ENCODE assay signal across 11 cellular contexts in genomic region chr1:184283999-184284398, GRCh38.
DNase-seq lines count a peak whose midpoint lies in the region; ATAC-seq and TF ChIP-seq lines count a peak whose summit lies in the region.
"Had no signal": no experiment of that assay in that cellular context is flagged by ENCODE, and none has a peak within 500 bp of the region (broad histone marks: within the 10 kb centered on the region; RNA-seq: fewer than 3 reads in every experiment).

No MANE protein-coding gene starts in this region.

- H3K9me3 ChIP-seq in left lung: no peaks in the 10 kb centered on the region
- no peaks in the 10 kb centered on the region for H3K9me3 ChIP-seq in naive thymus-derived CD4-positive, alpha-beta T cell (ENCODE audit: control insufficient read depth in 2 of 3, low read length in 3 of 3)

- peak; percentile 31 for DNase-seq in HFFc6
- peak; percentile 92 for DNase-seq in choroid plexus epithelial cell (ENCODE audit: low read depth)
- DNase-seq in left lung: no peak
- peak; percentile 42 for DNase-seq in superior temporal gyrus (ENCODE audit: extremely low spot score)
- no peak for DNase-seq in NCI-H748 (lab: John Stamatoyannopoulos, UW; ENCODE audit: unreplicated experiment)
- no peak for DNase-seq in naive thymus-derived CD4-positive, alpha-beta T cell
- DNase-seq in NCI-H526 treated with DMSO at 0.1 percent for 48 hours (lab: John Stamatoyannopoulos, UW): no peak
- DNase-seq: activated naive CD8-positive, alpha-beta T cell treated with anti-CD3 and anti-CD28 coated beads, Interleukin-2, amount 50 U/mL, for 24 hours; stimulated activated CD4-positive, alpha-beta T cell treated with anti-CD3 and anti-CD28 coated beads, Interleukin-12 subunit alpha, Interleukin-12 subunit beta, amount 100 ng/mL, for 4 hours had no signal

- POLR2A ChIA-PET in naive thymus-derived CD4-positive, alpha-beta T cell (lab: Charles Lee): no interaction called here

- no peak overlapping the region for H3K4me3 Mint-ChIP-seq in HFFc6
- no peak overlapping the region for H3K4me3 Mint-ChIP-seq in naive thymus-derived CD4-positive, alpha-beta T cell
- H3K4me3 Mint-ChIP-seq: activated naive CD8-positive, alpha-beta T cell treated with anti-CD3 and anti-CD28 coated beads, Interleukin-2, amount 50 U/mL, for 24 hours; stimulated activated effector memory CD8-positive, alpha-beta T cell treated with anti-CD3 and anti-CD28 coated beads, Interleukin-12 subunit alpha, Interleukin-12 subunit beta, amount 100 ng/mL, for 72 hours had no signal

- H3K27me3 ChIP-seq in left lung: no peaks in the 10 kb centered on the region
- H3K27me3 ChIP-seq in naive thymus-derived CD4-positive, alpha-beta T cell (ENCODE audit: control insufficient read depth in 2 of 2, insufficient read depth in 2 of 2, low read length in 2 of 2): no peaks in the 10 kb centered on the region

- intact Hi-C loops in left lung (cut with DNase I): no loop called here
- intact Hi-C loops in naive thymus-derived CD4-positive, alpha-beta T cell (cut with micrococcal nuclease): no loop called here

- H3K4me3 ChIP-seq in choroid plexus epithelial cell (ENCODE audit: low read depth, low read length) (no peak overlapping the region), left lung (no peak overlapping the region)
- H3K4me3 ChIP-seq in naive thymus-derived CD4-positive, alpha-beta T cell (ENCODE audit: low read length): no peak overlapping the region

- CTCF ChIA-PET in naive thymus-derived CD4-positive, alpha-beta T cell (lab: Charles Lee): no interaction called here

- H3K27me3 Mint-ChIP-seq in HFFc6 (ENCODE audit: insufficient read depth): peaks cover 5% of the 10 kb centered on the region
- H3K27me3 Mint-ChIP-seq in naive thymus-derived CD4-positive, alpha-beta T cell: peaks cover 0 to 5% (median 2%) of the 10 kb centered on the region in 5 donors
- H3K27me3 Mint-ChIP-seq: activated naive CD8-positive, alpha-beta T cell treated with anti-CD3 and anti-CD28 coated beads, Interleukin-2, amount 50 U/mL, for 24 hours had no signal

- ATAC-seq in left lung: peak; percentile 57
- no peak for ATAC-seq in naive thymus-derived CD4-positive, alpha-beta T cell
- ATAC-seq: activated naive CD8-positive, alpha-beta T cell treated with anti-CD3 and anti-CD28 coated beads, Interleukin-2, amount 50 U/mL, for 24 hours; stimulated activated effector memory CD8-positive, alpha-beta T cell treated with anti-CD3 and anti-CD28 coated beads, Interleukin-12 subunit alpha, Interleukin-12 subunit beta, amount 100 ng/mL, for 72 hours had no signal

- no peaks in the 10 kb centered on the region for H3K36me3 Mint-ChIP-seq in HFFc6 (ENCODE audit: low read depth)
- no peaks in the 10 kb centered on the region for H3K36me3 Mint-ChIP-seq in naive thymus-derived CD4-positive, alpha-beta T cell
- H3K36me3 Mint-ChIP-seq: stimulated activated effector memory CD8-positive, alpha-beta T cell treated with anti-CD3 and anti-CD28 coated beads, Interleukin-12 subunit alpha, Interleukin-12 subunit beta, amount 100 ng/mL, for 72 hours had no signal

- no peak overlapping the region for H3K27ac ChIP-seq in left lung
- no peak overlapping the region for H3K27ac ChIP-seq in naive thymus-derived CD4-positive, alpha-beta T cell (ENCODE audit: low read depth, low read length)
- H3K27ac ChIP-seq: KMS-11 had no signal

- TF ChIP-seq CTCF in HFFc6 (IDR thresholded peaks at IDR 0.05) (no peak), choroid plexus epithelial cell (conservative IDR thresholded peaks at IDR 0.05; ENCODE audit: low read depth, low read length) (no peak), left lung (IDR thresholded peaks at IDR 0.05) (no peak)

- H3K27ac Mint-ChIP-seq in HFFc6: no peak overlapping the region
- no peak overlapping the region for H3K27ac Mint-ChIP-seq in naive thymus-derived CD4-positive, alpha-beta T cell
- H3K27ac Mint-ChIP-seq: activated naive CD8-positive, alpha-beta T cell treated with anti-CD3 and anti-CD28 coated beads, Interleukin-2, amount 50 U/mL, for 24 hours; stimulated activated effector memory CD8-positive, alpha-beta T cell treated with anti-CD3 and anti-CD28 coated beads, Interleukin-12 subunit alpha, Interleukin-12 subunit beta, amount 100 ng/mL, for 72 hours had no signal

- no peaks in the 10 kb centered on the region for H3K9me3 Mint-ChIP-seq in HFFc6
- peaks cover 0 to 10% (median 0%) of the 10 kb centered on the region in 11 donors for H3K9me3 Mint-ChIP-seq in naive thymus-derived CD4-positive, alpha-beta T cell
- H3K9me3 Mint-ChIP-seq: activated naive CD8-positive, alpha-beta T cell treated with anti-CD3 and anti-CD28 coated beads, Interleukin-2, amount 50 U/mL, for 24 hours; stimulated activated effector memory CD8-positive, alpha-beta T cell treated with anti-CD3 and anti-CD28 coated beads, Interleukin-12 subunit alpha, Interleukin-12 subunit beta, amount 100 ng/mL, for 72 hours had no signal

- no peaks in the 10 kb centered on the region for H3K36me3 ChIP-seq in left lung
- no peaks in the 10 kb centered on the region for H3K36me3 ChIP-seq in naive thymus-derived CD4-positive, alpha-beta T cell (ENCODE audit: control insufficient read depth in 2 of 3, insufficient read depth in 3 of 3, low read length in 3 of 3)

- 0 out of 2 replicates have a peak, but pooled peaks cover 10% of the 10 kb centered on the region for H3K4me1 Mint-ChIP-seq in HFFc6 (ENCODE audit: low read depth)
- H3K4me1 Mint-ChIP-seq in naive thymus-derived CD4-positive, alpha-beta T cell: no peaks in the 10 kb centered on the region
- H3K4me1 Mint-ChIP-seq: activated naive CD8-positive, alpha-beta T cell treated with anti-CD3 and anti-CD28 coated beads, Interleukin-2, amount 50 U/mL, for 24 hours; stimulated activated effector memory CD8-positive, alpha-beta T cell treated with anti-CD3 and anti-CD28 coated beads, Interleukin-12 subunit alpha, Interleukin-12 subunit beta, amount 100 ng/mL, for 72 hours had no signal

- H3K4me1 ChIP-seq in left lung: no peaks in the 10 kb centered on the region
- no peaks in the 10 kb centered on the region for H3K4me1 ChIP-seq in naive thymus-derived CD4-positive, alpha-beta T cell (ENCODE audit: control insufficient read depth in 2 of 2, insufficient read depth in 2 of 2, low read length in 2 of 2)

Comparison
In these comparisons a context has a peak if more than half of its experiments do, and no peak if none do; other contexts are left out.
1. DNase-seq: peak in HFFc6 (single experiment), choroid plexus epithelial cell (single experiment) and superior temporal gyrus (single experiment); none in left lung (0 of 2), NCI-H748 (single experiment), naive thymus-derived CD4-positive, alpha-beta T cell (0 of 9) and NCI-H526 treated with DMSO at 0.1 percent for 48 hours (single experiment).